In genomic region chr15:57591822-57592367, GRCh38 we compare ENCODE assay signal across 7 cellular contexts. TPM values are rescaled to one million over a fixed set of nuclear protein-coding genes. Genes with fewer than 3 reads are reported as not detected.
DNase-seq lines count a peak whose midpoint lies in the region; ATAC-seq lines count a peak whose summit lies in the region.

Gene MYZAP (plus strand): TSS chr15:57591904. CDS start chr15:57592035, 131 bp downstream.

- H2BK15ac ChIP-seq in mesenchymal stem cell (ENCODE audit: low read depth, poor library complexity, severe bottlenecking) = no peak within 1 kb of the TSS

- peak within 1 kb of the TSS; percentile 96 for H3K4me2 ChIP-seq in mesenchymal stem cell (ENCODE audit: low read length, poor library complexity, severe bottlenecking)

- H3K4ac ChIP-seq in mesenchymal stem cell (ENCODE audit: low read depth in 1 of 2, low read length in 2 of 2) = no peak within 1 kb of the TSS

- no peak within 1 kb of the TSS for H2AK5ac ChIP-seq in mesenchymal stem cell (ENCODE audit: low read length, severe bottlenecking)

- H3K27me3 ChIP-seq in ectodermal cell (ENCODE audit: control insufficient read depth, insufficient read depth, low read length, poor library complexity, severe bottlenecking) = peaks cover 33% of the 10 kb centered on the region
- peaks cover 11 to 77% of the 10 kb centered on the region in 2 experiments for H3K27me3 ChIP-seq in mesenchymal stem cell (ENCODE audit: control insufficient read depth in 1 of 2, insufficient read depth in 1 of 2, low read length in 2 of 2)

- peak within 1 kb of the TSS; percentile 39 for H3K9ac ChIP-seq in mesenchymal stem cell (ENCODE audit: low read length)

- no peak within 1 kb of the TSS for H3K27ac ChIP-seq in ectodermal cell (ENCODE audit: insufficient read depth, low read depth, low read length, poor library complexity, severe bottlenecking)
- H3K27ac ChIP-seq in mesenchymal stem cell (ENCODE audit: low read length, poor library complexity, severe bottlenecking) = no peak within 1 kb of the TSS

- peak within 1 kb of the TSS in 1 of 2 experiments; percentile 42 for H3K18ac ChIP-seq in mesenchymal stem cell (ENCODE audit: low read depth in 1 of 2, low read length in 2 of 2)

- H2BK120ac ChIP-seq in mesenchymal stem cell (ENCODE audit: low read depth, low read length) = no peak within 1 kb of the TSS

- H3K4me1 ChIP-seq in ectodermal cell (ENCODE audit: control insufficient read depth, insufficient read depth, low read length) (no peaks in the 10 kb centered on the region), mesenchymal stem cell (ENCODE audit: control insufficient read depth, insufficient read depth, low read depth, low read length) (peaks cover 7% of the 10 kb centered on the region)

- 1% methylated on average over 58 of the region's 58 CpGs for WGBS in ectodermal cell, 2 experiments
- WGBS in mesenchymal stem cell = 2% methylated on average over 35 of the region's 58 CpGs

- ATAC-seq in HG03378 (IDR thresholded peaks at IDR 0.05; ENCODE audit: unreplicated experiment) (no peak), GM18909 (IDR thresholded peaks at IDR 0.05; ENCODE audit: poor library complexity, unreplicated experiment) (no peak)

- no peak within 1 kb of the TSS for H3K23ac ChIP-seq in mesenchymal stem cell (ENCODE audit: low read length in 2 of 2)

- no peak within 1 kb of the TSS for H2AFZ ChIP-seq in mesenchymal stem cell (ENCODE audit: low read depth, low read length)

- no peak within 1 kb of the TSS for H3K14ac ChIP-seq in mesenchymal stem cell (ENCODE audit: low read length in 2 of 2)

- no peak within 1 kb of the TSS for H4K8ac ChIP-seq in mesenchymal stem cell (ENCODE audit: low read length)

- peak; percentile 18 for DNase-seq in HT1080 (ENCODE audit: low read depth)
- DNase-seq in activated CD4-positive, alpha-beta T cell treated with anti-CD3 and anti-CD28 coated beads for 24 hours (ENCODE audit: low read depth in 2 of 2) = peak; percentile 17 to 27
- DNase-seq in mesenchymal stem cell = peak; percentile 4
- peak; percentile 9 for DNase-seq in stimulated activated CD8-positive, alpha-beta memory T cell treated with anti-CD3 and anti-CD28 coated beads, Interleukin-15, amount 100 ng/mL, for 24 hours (ENCODE audit: low read depth)

- no peaks in the 10 kb centered on the region for H3K36me3 ChIP-seq in ectodermal cell (ENCODE audit: control insufficient read depth, insufficient read depth, low read length)
- H3K36me3 ChIP-seq in mesenchymal stem cell (ENCODE audit: control insufficient read depth in 1 of 2, insufficient read depth in 2 of 2, low read depth in 1 of 2, low read length in 2 of 2) = no peaks in the 10 kb centered on the region

- no peak within 1 kb of the TSS for H2BK12ac ChIP-seq in mesenchymal stem cell (ENCODE audit: low read length in 2 of 2)

- H3K4me3 ChIP-seq in ectodermal cell (ENCODE audit: insufficient read depth, low read depth, low read length) = peak within 1 kb of the TSS; percentile 40
- H3K4me3 ChIP-seq in mesenchymal stem cell (ENCODE audit: insufficient read depth in 1 of 2, low read depth in 1 of 2, low read length in 2 of 2) = peak within 1 kb of the TSS; percentile 61 to 70

- H3K9me3 ChIP-seq in ectodermal cell (ENCODE audit: control insufficient read depth, low read length) (no peaks in the 10 kb centered on the region), mesenchymal stem cell (ENCODE audit: control insufficient read depth, low read length) (no peaks in the 10 kb centered on the region)

- no peak within 1 kb of the TSS for H4K91ac ChIP-seq in mesenchymal stem cell (ENCODE audit: low read length)

- H3K79me1 ChIP-seq in mesenchymal stem cell (replicated peaks; ENCODE audit: low read length, poor library complexity, severe bottlenecking) = no peaks in the 10 kb centered on the region

- H2BK5ac ChIP-seq in mesenchymal stem cell (ENCODE audit: low read depth, low read length, poor library complexity, severe bottlenecking) = no peak within 1 kb of the TSS

RNA-seq across cellular contexts. Expression of gene MYZAP, which starts in this region (rescaled TPM):
- 1.8 and 2.1 TPM in 2 replicates for total RNA-seq in HT1080 (2014; rRNA removed; shearing (Covaris generic))
- 2.3 and 4.0 TPM in 2 replicates for polyA plus RNA-seq in HT1080 (2015; cell fraction: cytosol; rRNA removed)
- 1.8 and 2.1 TPM in 2 replicates for polyA plus RNA-seq in HT1080 (2015; cell fraction: nucleus; rRNA removed)
- polyA plus RNA-seq in ectodermal cell (2013, experiment 1 of 4) = 0.28 TPM
- 0.36 TPM for polyA plus RNA-seq in ectodermal cell (2013, experiment 2 of 4)
- polyA plus RNA-seq in ectodermal cell (2013, experiment 3 of 4) = 0.16 TPM
- 0.28 TPM for polyA plus RNA-seq in ectodermal cell (2013, experiment 4 of 4)
- polyA plus RNA-seq in mesenchymal stem cell (2013, experiment 1 of 2) = 0.08 TPM
- not detected for polyA plus RNA-seq in mesenchymal stem cell (2013, experiment 2 of 2)
